In the genomic region with DNA sequence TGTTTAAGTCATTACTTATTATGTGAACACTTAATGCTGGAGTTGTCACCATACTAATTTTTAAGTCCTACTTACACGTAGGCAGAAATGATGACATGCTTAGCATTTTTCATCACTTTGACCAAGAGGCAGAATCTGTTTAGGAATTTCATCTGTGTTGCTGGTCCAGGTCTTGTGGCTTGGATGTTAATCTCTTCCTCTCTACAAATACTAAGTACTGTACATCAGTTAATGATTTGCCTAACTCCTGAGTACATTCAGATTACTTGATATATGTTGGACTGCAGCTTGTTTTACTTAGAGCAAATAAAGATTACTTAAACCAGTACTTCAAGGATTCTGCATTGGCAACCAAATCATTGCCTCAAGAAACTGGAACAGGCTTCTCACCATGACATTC, we compare ENCODE assay signal across 14 cellular contexts. TPM values are rescaled to one million over a fixed set of nuclear protein-coding genes. Genes with fewer than 3 reads are reported as not detected.
A peak's percentile ranks its signal among the peaks of the same experiment; 100 is the strongest.
DNase-seq lines count a peak whose midpoint lies in the region; ATAC-seq, FAIRE-seq and TF ChIP-seq lines count a peak whose summit lies in the region.
"Had no signal": no experiment of that assay in that cellular context is flagged by ENCODE, and none has a peak within 500 bp of the region (broad histone marks: within the 10 kb centered on the region; RNA-seq: fewer than 3 reads in every experiment).

No MANE protein-coding gene starts in this region.

- DNase-seq in CD4-positive, CD25-positive, alpha-beta regulatory T cell: no peak
- DNase-seq in HL-60 (ENCODE audit: low read depth in 1 of 2, low spot score in 1 of 2): no peak
- DNase-seq in K562 (ENCODE audit: extremely low read depth in 1 of 4, low spot score in 3 of 4): no peak
- no peak for DNase-seq in pancreas
- DNase-seq in activated CD4-positive, CD25-positive, alpha-beta regulatory T cell treated with anti-CD3 and anti-CD28 coated beads, Interleukin-2, amount 50 U/mL, for 72 hours: no peak
- no peak for DNase-seq in GM23338 (ENCODE audit: low spot score)
- DNase-seq in iPS-NIHi7 (ENCODE audit: extremely low spot score): no peak
- DNase-seq in GM19240 (ENCODE audit: insufficient read length, low spot score): no peak
- DNase-seq: foreskin fibroblast; H9; stimulated activated CD4-positive, alpha-beta T cell treated with anti-CD3 and anti-CD28 coated beads, Interleukin-2, amount 100 ng/mL, for 24 hours had no signal

- H3K9me1 ChIP-seq in K562 (ENCODE audit: control insufficient read depth, insufficient read depth, low read length): no peaks in the 10 kb centered on the region

- CTCF ChIA-PET in K562 (lab: Yijun Ruan, JAX; ENCODE audit: low intra/inter-chr PET ratio): no interaction called here

- H3F3A ChIP-seq in GM23338 (replicated peaks; ENCODE audit: low read depth): no peaks in the 10 kb centered on the region

- peak overlapping the region; percentile 100 for H3K4me3 ChIP-seq in CD4-positive, CD25-positive, alpha-beta regulatory T cell (ENCODE audit: low read depth, low read length)
- H3K4me3 ChIP-seq in HL-60 (replicated peaks; ENCODE audit: insufficient read depth, low read length): no peak overlapping the region
- no peak overlapping the region for H3K4me3 ChIP-seq in K562
- H3K4me3 ChIP-seq in pancreas: no peak overlapping the region
- H3K4me3 ChIP-seq in GM23338: no peak overlapping the region
- H3K4me3 ChIP-seq: prostate gland had no signal

- no TSS peak for BruUV-seq in K562 (replicated peaks; lab: Mats Ljungman, UMichigan)

- no peak overlapping the region for H3K4me2 ChIP-seq in K562 (ENCODE audit: insufficient read depth, low read length)
- no peak overlapping the region for H3K4me2 ChIP-seq in GM23338

- no peaks in the 10 kb centered on the region for H3K9me3 ChIP-seq in CD4-positive, CD25-positive, alpha-beta regulatory T cell (ENCODE audit: control insufficient read depth in 2 of 2, low read length in 2 of 2)
- H3K9me3 ChIP-seq in K562 (replicated peaks; ENCODE audit: control insufficient read depth, insufficient read depth, low read depth, low read length): no peaks in the 10 kb centered on the region
- no peaks in the 10 kb centered on the region for H3K9me3 ChIP-seq in pancreas
- H3K9me3 ChIP-seq: prostate gland had no signal

- peaks cover 36% of the 10 kb centered on the region for H3K79me2 ChIP-seq in K562 (ENCODE audit: control insufficient read depth, insufficient read depth, low read length)
- H3K79me2 ChIP-seq in GM23338 (replicated peaks; ENCODE audit: insufficient read depth): peaks cover 79% of the 10 kb centered on the region

- intact Hi-C loops in K562 (cut with micrococcal nuclease): no loop called here
- intact Hi-C loops in pancreas (cut with DNase I): no loop called here

- H3K27ac Mint-ChIP-seq in CD4-positive, CD25-positive, alpha-beta regulatory T cell: peak overlapping the region; percentile 93 to 97 (median 96)
- no peak overlapping the region for H3K27ac Mint-ChIP-seq in GM23338

- H2AFZ ChIP-seq in K562 (ENCODE audit: low read depth, low read length) (no peak overlapping the region), GM23338 (no peak overlapping the region)

- no peaks in the 10 kb centered on the region for H3K27me3 Mint-ChIP-seq in CD4-positive, CD25-positive, alpha-beta regulatory T cell
- H3K27me3 Mint-ChIP-seq in GM23338 (ENCODE audit: insufficient read depth, low read depth, poor library complexity): no peaks in the 10 kb centered on the region
- H3K27me3 Mint-ChIP-seq: brain had no signal

- TF ChIP-seq CTCF in HL-60 (IDR thresholded peaks at IDR 0.05; ENCODE audit: insufficient read depth, low read length) (no peak), K562 (IDR thresholded peaks at IDR 0.05 in 2 of 3, conservative IDR thresholded peaks at IDR 0.05 in 1 of 3; ENCODE audit: insufficient read depth in 2 of 3, low read depth in 1 of 3, low read length in 3 of 3) (no peak), pancreas (IDR thresholded peaks at IDR 0.05) (no peak), GM23338 (conservative IDR thresholded peaks at IDR 0.05; ENCODE audit: low read depth in 2 of 2) (no peak)

- no peak for ATAC-seq in CD4-positive, CD25-positive, alpha-beta regulatory T cell (ENCODE audit: low read depth in 2 of 2)
- ATAC-seq in K562 (no peak), pancreas (peak; percentile 5 to 62 (median 40)), GM23338 (no peak)

- TF ChIP-seq EP300 in K562 (IDR thresholded peaks at IDR 0.05; ENCODE audit: low read length): no peak

- no peak for TF ChIP-seq POLR2A in K562 (conservative IDR thresholded peaks at IDR 0.05)

- FAIRE-seq in K562 (lab: Jason Lieb, UNC) (peak; percentile 29), pancreas (lab: Jason Lieb, UNC) (no peak)
- FAIRE-seq: islet of Langerhans had no signal

- peaks cover 28% of the 10 kb centered on the region for H3K36me3 Mint-ChIP-seq in CD4-positive, CD25-positive, alpha-beta regulatory T cell
- no peaks in the 10 kb centered on the region for H3K36me3 Mint-ChIP-seq in GM23338 (ENCODE audit: low read depth)

- H3K4me1 ChIP-seq in CD4-positive, CD25-positive, alpha-beta regulatory T cell (ENCODE audit: control insufficient read depth, insufficient read depth, low read length, poor library complexity, severe bottlenecking): peaks cover 100% of the 10 kb centered on the region
- peaks cover 0 to 6% of the 10 kb centered on the region in 2 experiments; a peak in 2 of 5 replicates for H3K4me1 ChIP-seq in K562 (replicated peaks in 1 of 2; ENCODE audit: control insufficient read depth in 2 of 2, insufficient read depth in 2 of 2, low read length in 2 of 2)
- peaks cover 49 to 76% (median 71%) of the 10 kb centered on the region in 3 donors for H3K4me1 ChIP-seq in pancreas
- no peaks in the 10 kb centered on the region for H3K4me1 ChIP-seq in GM23338 (ENCODE audit: insufficient read depth)
- H3K4me1 ChIP-seq: prostate gland had no signal

- H3K4me3 Mint-ChIP-seq in CD4-positive, CD25-positive, alpha-beta regulatory T cell: peak overlapping the region; percentile 63 to 80 (median 70)
- H3K4me3 Mint-ChIP-seq in GM23338: no peak overlapping the region
- H3K4me3 Mint-ChIP-seq: brain, H9 had no signal

- no peak for TF ChIP-seq RAD21 in K562 (CRISPR knock-in tag; conservative IDR thresholded peaks at IDR 0.05 in 1 of 2, IDR thresholded peaks at IDR 0.05 in 1 of 2)

- in situ Hi-C loops in K562 (cut with MboI): no loop called here

- no peaks in the 10 kb centered on the region for H3K9me3 Mint-ChIP-seq in CD4-positive, CD25-positive, alpha-beta regulatory T cell
- no peaks in the 10 kb centered on the region for H3K9me3 Mint-ChIP-seq in GM23338
- H3K9me3 Mint-ChIP-seq: brain, H9 had no signal

- no peaks in the 10 kb centered on the region for H3K9me2 ChIP-seq in GM23338 (ENCODE audit: insufficient read depth)

- peak overlapping the region; percentile 89 for H3K27ac ChIP-seq in CD4-positive, CD25-positive, alpha-beta regulatory T cell (ENCODE audit: insufficient read depth, low read length, poor library complexity, severe bottlenecking)
- peak overlapping the region; percentile 75 for H3K27ac ChIP-seq in HL-60 (replicated peaks)
- H3K27ac ChIP-seq in K562 (ENCODE audit: extremely low read depth, low read depth, low read length): no peak overlapping the region
- peak overlapping the region in 1 of 4 donors; percentile 2 for H3K27ac ChIP-seq in pancreas
- no peak overlapping the region for H3K27ac ChIP-seq in GM23338 (ENCODE audit: low read depth)
- H3K27ac ChIP-seq: prostate gland had no signal

- H3K36me3 ChIP-seq in CD4-positive, CD25-positive, alpha-beta regulatory T cell (ENCODE audit: control insufficient read depth, insufficient read depth, low read length): peaks cover 5% of the 10 kb centered on the region
- H3K36me3 ChIP-seq in K562 (ENCODE audit: control insufficient read depth, insufficient read depth, low read length): peaks cover 5% of the 10 kb centered on the region; the same call in 1 of the 3 replicates
- no peaks in the 10 kb centered on the region for H3K36me3 ChIP-seq in pancreas
- H3K36me3 ChIP-seq in GM23338 (ENCODE audit: insufficient read depth): no peaks in the 10 kb centered on the region
- H3K36me3 ChIP-seq: prostate gland had no signal

- H3K4me1 Mint-ChIP-seq in CD4-positive, CD25-positive, alpha-beta regulatory T cell: peaks cover 57 to 95% (median 84%) of the 10 kb centered on the region in 4 donors
- peaks cover 13% of the 10 kb centered on the region; the same call in 2 of the 3 replicates for H3K4me1 Mint-ChIP-seq in GM23338

- H3K27me3 ChIP-seq in CD4-positive, CD25-positive, alpha-beta regulatory T cell (ENCODE audit: control insufficient read depth, insufficient read depth, low read length): no peaks in the 10 kb centered on the region
- H3K27me3 ChIP-seq in HL-60 (ENCODE audit: insufficient read depth, poor library complexity, severe bottlenecking) (no peaks in the 10 kb centered on the region), K562 (ENCODE audit: control insufficient read depth in 2 of 2, insufficient read depth in 2 of 2, low read length in 2 of 2) (no peaks in the 10 kb centered on the region), pancreas (no peaks in the 10 kb centered on the region), GM23338 (ENCODE audit: insufficient read depth) (no peaks in the 10 kb centered on the region)

- WGBS in K562 (ENCODE audit: insufficient coverage, low coverage, missing lambda C conversion rate): 80% methylated on average over 1 of the region's 1 CpG
- 8 to 21% methylated on average over 1 of the region's 1 CpG for WGBS in pancreas, 2 donors

- H4K20me1 ChIP-seq in K562 (replicated peaks; ENCODE audit: control insufficient read depth, insufficient read depth, low read length) (peaks cover 10% of the 10 kb centered on the region; the same call in 1 of the 2 replicates), GM23338 (replicated peaks; ENCODE audit: insufficient read depth) (peaks cover 23% of the 10 kb centered on the region)

- POLR2A ChIA-PET in K562 (lab: Yijun Ruan, JAX): interaction anchor here (0.7 kb wide), 1 partner anchor 677 kb away, joined by 7 read pairs; no protein-coding TSS in a partner anchor

- H3K9ac ChIP-seq in K562 (ENCODE audit: insufficient read depth in 1 of 2, low read depth in 2 of 2, low read length in 2 of 2): no peak overlapping the region

RNA-seq across cellular contexts. Expression of a gene that starts 8.6 kb away (rescaled TPM):
- 158 TPM for total RNA-seq in CD4-positive, CD25-positive, alpha-beta regulatory T cell
- 10 to 100 TPM; 40.7 to 56.9 (median 48.1) TPM for polyA plus RNA-seq in CD4-positive, CD25-positive, alpha-beta regulatory T cell
- 20.1 and 34.8 TPM in 2 replicates for total RNA-seq in K562 (2011; cell fraction: chromatin; rRNA removed; ENCODE audit: low replicate concordance)
- total RNA-seq in K562 (2011; cell fraction: nucleolus; rRNA removed): 8.0 and 9.3 TPM in 2 replicates
- total RNA-seq in K562 (2011; cell fraction: nucleoplasm; rRNA removed): 13.2 and 26.1 TPM in 2 replicates
- total RNA-seq in K562 (2014; rRNA removed) (8.9 and 9.7 TPM in 2 replicates), K562 (2014; rRNA removed; fragmentation: Illumina TruSeq; extraction: Trizol) (10.8 and 12.6 TPM in 2 replicates), K562 (2015; rRNA removed; fragmentation: Illumina TruSeq; extraction: Trizol) (10.4 and 12.3 TPM in 2 replicates), K562 (2021) (8.2 and 11.5 TPM in 2 replicates), pancreas (10 to 100 TPM; 14.4 to 24.2 (median 18.2) TPM)
- polyA plus RNA-seq in K562 (2011; rRNA removed) (6.7 and 7.3 TPM in 2 replicates), K562 (2014; fragmentation: Illumina TruSeq; extraction: Trizol) (6.8 and 7.1 TPM in 2 replicates), K562 (2014; fragmentation: Nextera tagmentation; extraction: Ambion mirVana) (1 to 10 TPM; 1.7 to 2.0 TPM), K562 (2014; rRNA removed) (4.2 TPM in 2 replicates), pancreas (10 to 100 TPM in 1 of 2 donors, 1 to 10 TPM in 1; 6.3 to 13.5 TPM), GM23338 (2016; fragmentation: Nextera tagmentation; extraction: Ambion mirVana) (5.5 and 6.8 TPM in 2 replicates)
- polyA plus RNA-seq in K562 (2011; cell fraction: cytosol; rRNA removed): 4.2 and 4.8 TPM in 2 replicates
- polyA plus RNA-seq in K562 (2011; cell fraction: nucleus; rRNA removed): 8.2 and 9.1 TPM in 2 replicates
- polyA plus RNA-seq in K562 (2012): 4.8 and 6.7 TPM in 2 replicates
- 24.8 and 27.8 TPM in 2 replicates for polyA minus RNA-seq in K562 (2011; rRNA and poly(A)+ RNA removed)
- polyA minus RNA-seq in K562 (2011; cell fraction: cytosol; rRNA and poly(A)+ RNA removed): 13.2 and 20.2 TPM in 2 replicates
- polyA minus RNA-seq in K562 (2011; cell fraction: nucleus; rRNA and poly(A)+ RNA removed): 10.1 and 14.2 TPM in 2 replicates
- 16.9 and 18.8 TPM in 2 replicates for total RNA-seq in GM23338 (2014; rRNA removed; shearing (Covaris generic))

Comparison
In these comparisons a context has a peak if more than half of its experiments do, and no peak if none do; other contexts are left out.
1. ATAC-seq: peak in pancreas (4 of 4); none in CD4-positive, CD25-positive, alpha-beta regulatory T cell (0 of 2), K562 (single experiment) and GM23338 (single experiment).
2. H3K27ac ChIP-seq: peak in CD4-positive, CD25-positive, alpha-beta regulatory T cell (single experiment) and HL-60 (single experiment); none in K562 (single experiment) and GM23338 (single experiment).